In the genomic region with DNA sequence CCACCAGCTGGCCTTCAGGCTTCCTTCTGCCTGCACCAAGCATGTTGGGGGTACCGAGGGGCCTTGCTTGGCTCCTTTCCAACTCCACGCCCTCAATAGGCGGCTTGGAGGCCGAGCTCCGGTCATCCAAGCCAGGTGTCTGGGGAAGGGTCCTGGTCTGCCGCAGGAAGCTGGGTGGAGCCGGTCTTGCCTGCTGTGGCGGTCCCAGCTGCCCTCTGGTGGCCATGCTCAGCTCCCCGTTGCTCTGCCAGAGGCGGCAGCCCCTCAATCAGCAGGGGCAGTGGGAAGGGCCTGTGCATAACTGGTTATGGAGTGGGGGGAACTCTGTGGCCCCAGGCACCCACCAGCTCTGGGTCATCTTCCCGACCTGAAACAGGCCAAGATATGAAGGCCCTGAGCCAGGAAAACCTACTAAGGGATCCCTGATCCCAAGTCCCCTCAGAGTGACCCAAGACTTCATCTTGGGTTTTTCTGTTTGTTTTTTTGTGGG, we compare ENCODE assay signal across 8 cellular contexts. TPM values are rescaled to one million over a fixed set of nuclear protein-coding genes. Genes with fewer than 3 reads are reported as not detected.
A peak's percentile ranks its signal among the peaks of the same experiment; 100 is the strongest.
DNase-seq lines count a peak whose midpoint lies in the region; ATAC-seq and TF ChIP-seq lines count a peak whose summit lies in the region.

No MANE protein-coding gene starts in this region.

- CTCF ChIA-PET in Calu3 (lab: Charles Lee) = interaction anchor here (0.5 to 1.7 kb wide), 8 partner anchors 13 to 66 kb away, joined by 3 to 15 read pairs (median 4); no protein-coding TSS in a partner anchor
- CTCF ChIA-PET in CD4-positive, alpha-beta memory T cell (lab: Charles Lee; ENCODE audit: partially characterized antibody) = interaction anchor here (1.5 kb wide), 1 partner anchor 42 kb away, joined by 5 read pairs; no protein-coding TSS in a partner anchor

- H3K9ac ChIP-seq in smooth muscle cell (ENCODE audit: low read depth) = no peak overlapping the region

- DNase-seq in Calu3 = peak; percentile 73
- peak; percentile 28 for DNase-seq in activated naive CD4-positive, alpha-beta T cell treated with anti-CD3 and anti-CD28 coated beads, Interleukin-2, amount 50 U/mL, for 16 hours
- no peak for DNase-seq in right atrium auricular region (ENCODE audit: low spot score)
- DNase-seq in smooth muscle cell (lab: John Stamatoyannopoulos, UW; ENCODE audit: unreplicated experiment) = peak; percentile 26
- DNase-seq in foreskin melanocyte = no peak
- DNase-seq in CD4-positive, alpha-beta memory T cell = no peak

- no peaks in the 10 kb centered on the region for H3K9me3 Mint-ChIP-seq in Calu3 (ENCODE audit: low read depth, unreplicated experiment)
- no peaks in the 10 kb centered on the region for H3K9me3 Mint-ChIP-seq in CD4-positive, alpha-beta memory T cell

- peaks cover 0 to 30% of the 10 kb centered on the region in 2 donors for H3K4me1 ChIP-seq in right atrium auricular region
- H3K4me1 ChIP-seq in smooth muscle cell (ENCODE audit: low read depth) = peaks cover 5% of the 10 kb centered on the region
- H3K4me1 ChIP-seq in CD4-positive, alpha-beta memory T cell (ENCODE audit: insufficient read depth, low read length) = peaks cover 40% of the 10 kb centered on the region

- WGBS in smooth muscle cell (ENCODE audit: low lambda C conversion rate) = 24% methylated on average over 11 of the region's 11 CpGs

- H3K4me3 ChIP-seq in right atrium auricular region (no peak overlapping the region), smooth muscle cell (no peak overlapping the region)
- H3K4me3 ChIP-seq in CD4-positive, alpha-beta memory T cell (ENCODE audit: low read length in 2 of 2) = no peak overlapping the region

- H3K9me3 ChIP-seq in right atrium auricular region (no peaks in the 10 kb centered on the region), smooth muscle cell (replicated peaks; ENCODE audit: low read depth) (no peaks in the 10 kb centered on the region)
- no peaks in the 10 kb centered on the region for H3K9me3 ChIP-seq in CD4-positive, alpha-beta memory T cell (ENCODE audit: control insufficient read depth in 1 of 2, low read length in 2 of 2)

- no peak overlapping the region for H2AFZ ChIP-seq in smooth muscle cell (ENCODE audit: low read depth)

- no peak overlapping the region for H3K27ac ChIP-seq in right atrium auricular region
- H3K27ac ChIP-seq in smooth muscle cell (ENCODE audit: low read depth) = no peak overlapping the region
- H3K27ac ChIP-seq in CD4-positive, alpha-beta memory T cell (ENCODE audit: low read depth, low read length) = no peak overlapping the region

- no peak overlapping the region for H3K4me3 Mint-ChIP-seq in Calu3 (ENCODE audit: low read depth, unreplicated experiment)
- no peak overlapping the region for H3K4me3 Mint-ChIP-seq in CD4-positive, alpha-beta memory T cell

- H3K27me3 ChIP-seq in right atrium auricular region (no peaks in the 10 kb centered on the region), smooth muscle cell (ENCODE audit: low read depth) (peaks cover 36% of the 10 kb centered on the region)
- H3K27me3 ChIP-seq in CD4-positive, alpha-beta memory T cell (ENCODE audit: insufficient read depth, low read length) = no peaks in the 10 kb centered on the region

- H3K4me1 Mint-ChIP-seq in Calu3 (ENCODE audit: low read depth, unreplicated experiment) = peaks cover 7% of the 10 kb centered on the region
- H3K4me1 Mint-ChIP-seq in CD4-positive, alpha-beta memory T cell = peaks cover 4 to 18% (median 10%) of the 10 kb centered on the region in 4 donors

- POLR2A ChIA-PET in CD4-positive, alpha-beta memory T cell (lab: Charles Lee; ENCODE audit: partially characterized antibody) = no interaction called here

- no peak for ATAC-seq in GM18870 (IDR thresholded peaks at IDR 0.05; ENCODE audit: unreplicated experiment)

- peaks cover 25% of the 10 kb centered on the region for H3K36me3 Mint-ChIP-seq in Calu3 (ENCODE audit: insufficient read depth, unreplicated experiment)
- H3K36me3 Mint-ChIP-seq in CD4-positive, alpha-beta memory T cell = peaks cover 0 to 2% of the 10 kb centered on the region in 2 donors

- intact Hi-C loops in Calu3 (cut with micrococcal nuclease; ENCODE audit: unreplicated experiment) = loop anchor here (5.0 kb wide), 1 partner anchor 41 kb away; no protein-coding TSS in a partner anchor
- intact Hi-C loops in CD4-positive, alpha-beta memory T cell (cut with micrococcal nuclease) = no loop called here

- no TSS peak for BruUV-seq in Calu3 (replicated peaks; lab: Mats Ljungman, UMichigan)

- no peaks in the 10 kb centered on the region for H3K79me2 ChIP-seq in smooth muscle cell (ENCODE audit: low read depth)

- H3F3A ChIP-seq in smooth muscle cell (ENCODE audit: low read depth) = no peaks in the 10 kb centered on the region

- H3K36me3 ChIP-seq in right atrium auricular region = no peaks in the 10 kb centered on the region
- no peaks in the 10 kb centered on the region for H3K36me3 ChIP-seq in smooth muscle cell (ENCODE audit: low read depth)
- no peaks in the 10 kb centered on the region for H3K36me3 ChIP-seq in CD4-positive, alpha-beta memory T cell (ENCODE audit: insufficient read depth, low read length)

- no peaks in the 10 kb centered on the region for H4K20me1 ChIP-seq in smooth muscle cell (ENCODE audit: low read depth)

- H3K4me2 ChIP-seq in smooth muscle cell = no peak overlapping the region

- TF ChIP-seq CTCF in Calu3 (IDR thresholded peaks at IDR 0.05; ENCODE audit: unreplicated experiment) = peak; percentile 67
- TF ChIP-seq CTCF in LNCAP (IDR thresholded peaks at IDR 0.05) = peak; percentile 35; the same call in 1 of the 2 replicates
- TF ChIP-seq CTCF in right atrium auricular region (IDR thresholded peaks at IDR 0.05) = peak; percentile 81 to 92
- peak; percentile 74 for TF ChIP-seq CTCF in smooth muscle cell (IDR thresholded peaks at IDR 0.05; ENCODE audit: borderline replicate concordance, insufficient read depth, poor library complexity, severe bottlenecking)

- H3K27ac Mint-ChIP-seq in Calu3 (ENCODE audit: unreplicated experiment) = no peak overlapping the region
- no peak overlapping the region for H3K27ac Mint-ChIP-seq in CD4-positive, alpha-beta memory T cell

- no peaks in the 10 kb centered on the region for H3K27me3 Mint-ChIP-seq in Calu3 (ENCODE audit: unreplicated experiment)
- H3K27me3 Mint-ChIP-seq in CD4-positive, alpha-beta memory T cell = peaks cover 0 to 2% of the 10 kb centered on the region in 2 donors

RNA-seq across cellular contexts. Expression of a gene that starts 3.2 kb away (rescaled TPM):
- 19.7 and 21.7 TPM in 2 replicates for total RNA-seq in Calu3 (2022)
- total RNA-seq in right atrium auricular region = 10 to 100 TPM; 16.7 to 35.8 TPM
- total RNA-seq in smooth muscle cell = 7.1 and 10.6 TPM in 2 replicates
- polyA plus RNA-seq in smooth muscle cell = 5.4 and 11.1 TPM in 2 replicates
- total RNA-seq in CD4-positive, alpha-beta memory T cell = 1 to 10 TPM; 3.5 to 4.2 TPM
- polyA plus RNA-seq in CD4-positive, alpha-beta memory T cell = under 1 TPM in 1 of 2 donors, not detected in 1; 0.28 TPM

RNA-seq across cellular contexts. Expression of a gene that starts 7.5 kb away (rescaled TPM):
- 33.5 and 41.4 TPM in 2 replicates for total RNA-seq in Calu3 (2022)
- 100 to 1,000 TPM in 1 of 2 donors, 10 to 100 TPM in 1; 95.2 to 101 TPM for total RNA-seq in right atrium auricular region
- 10.8 and 13.1 TPM in 2 replicates for total RNA-seq in smooth muscle cell
- 14.7 and 20.4 TPM in 2 replicates for polyA plus RNA-seq in smooth muscle cell
- total RNA-seq in CD4-positive, alpha-beta memory T cell = 10 to 100 TPM; 50.6 to 51.5 TPM
- 10 to 100 TPM; 40.9 to 43.9 TPM for polyA plus RNA-seq in CD4-positive, alpha-beta memory T cell

Comparison
In these comparisons a context has a peak if more than half of its experiments do, and no peak if none do; other contexts are left out.
1. DNase-seq: peak in Calu3 (single experiment), activated naive CD4-positive, alpha-beta T cell treated with anti-CD3 and anti-CD28 coated beads, Interleukin-2, amount 50 U/mL, for 16 hours (single experiment) and smooth muscle cell (single experiment); none in right atrium auricular region (single experiment), foreskin melanocyte (single experiment) and CD4-positive, alpha-beta memory T cell (0 of 5).
2. CTCF ChIP-seq: peak in every context shown above with its lines; median percentile 86 in right atrium auricular region; 74 in smooth muscle cell; 67 in Calu3; 35 in LNCAP.